1 cellular context compared by ENCODE assay signal in the genomic region with DNA sequence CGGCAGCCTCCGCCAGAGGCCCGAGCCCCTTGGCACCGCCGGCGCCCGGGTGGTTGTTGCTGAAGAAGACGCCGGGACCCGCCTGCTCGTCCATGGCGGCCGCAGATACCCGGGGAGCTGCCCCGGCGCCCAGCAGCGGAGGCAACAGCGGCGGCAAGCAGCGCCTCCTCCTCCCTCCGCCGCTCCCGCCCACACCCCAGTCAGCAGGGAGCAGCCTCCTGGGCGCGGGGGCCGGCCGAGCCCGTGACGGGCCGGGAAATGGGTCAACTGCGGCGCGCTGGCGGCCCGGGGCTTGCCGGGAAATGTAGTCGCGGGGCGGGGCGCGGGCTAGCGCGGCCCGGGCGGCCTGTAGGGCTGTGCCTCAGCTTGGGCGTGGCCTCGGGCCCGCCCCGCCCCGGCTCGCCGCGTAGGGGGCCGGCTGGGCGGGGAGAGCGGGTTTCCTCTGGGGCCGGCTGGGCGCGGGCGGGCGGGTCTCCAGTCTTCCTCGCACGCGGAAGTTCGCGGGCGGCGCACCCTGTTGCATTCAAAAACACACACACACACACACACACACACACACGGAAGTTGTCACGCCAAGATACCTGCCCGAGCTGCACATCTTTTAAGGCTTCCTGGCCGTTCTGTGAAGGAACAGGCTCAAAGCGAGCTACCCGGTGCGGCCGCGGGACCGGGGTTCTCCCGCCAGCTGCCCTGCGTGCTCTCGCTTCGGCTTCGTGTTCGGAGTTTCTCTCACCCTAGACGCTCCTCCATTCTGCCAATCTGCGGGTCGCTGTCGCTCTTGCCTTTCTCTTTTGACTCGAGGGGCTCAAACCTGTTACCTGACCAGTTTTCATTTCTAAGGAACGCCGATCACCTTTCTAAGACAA.
TF ChIP-seq lines count a peak whose summit lies in the region.

A gene with protein sequence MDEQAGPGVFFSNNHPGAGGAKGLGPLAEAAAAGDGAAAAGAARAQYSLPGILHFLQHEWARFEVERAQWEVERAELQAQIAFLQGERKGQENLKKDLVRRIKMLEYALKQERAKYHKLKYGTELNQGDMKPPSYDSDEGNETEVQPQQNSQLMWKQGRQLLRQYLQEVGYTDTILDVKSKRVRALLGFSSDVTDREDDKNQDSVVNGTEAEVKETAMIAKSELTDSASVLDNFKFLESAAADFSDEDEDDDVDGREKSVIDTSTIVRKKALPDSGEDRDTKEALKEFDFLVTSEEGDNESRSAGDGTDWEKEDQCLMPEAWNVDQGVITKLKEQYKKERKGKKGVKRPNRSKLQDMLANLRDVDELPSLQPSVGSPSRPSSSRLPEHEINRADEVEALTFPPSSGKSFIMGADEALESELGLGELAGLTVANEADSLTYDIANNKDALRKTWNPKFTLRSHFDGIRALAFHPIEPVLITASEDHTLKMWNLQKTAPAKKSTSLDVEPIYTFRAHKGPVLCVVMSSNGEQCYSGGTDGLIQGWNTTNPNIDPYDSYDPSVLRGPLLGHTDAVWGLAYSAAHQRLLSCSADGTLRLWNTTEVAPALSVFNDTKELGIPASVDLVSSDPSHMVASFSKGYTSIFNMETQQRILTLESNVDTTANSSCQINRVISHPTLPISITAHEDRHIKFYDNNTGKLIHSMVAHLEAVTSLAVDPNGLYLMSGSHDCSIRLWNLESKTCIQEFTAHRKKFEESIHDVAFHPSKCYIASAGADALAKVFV (minus strand): TSS at position 167 of the 866 bp plus-strand sequence. CDS start 73 bp downstream, at position 94.

TF ChIP-seq in K562, 482 proteins besides CTCF, POLR2A, EP300 and RAD21 (continued from another document and continues in another):
- TF ChIP-seq ZBED1 (IDR thresholded peaks at IDR 0.05) (no peak), ZNF146 (CRISPR knock-in tag; IDR thresholded peaks at IDR 0.05; ENCODE audit: unreplicated experiment) (no peak), U2AF2 (optimal IDR thresholded peaks at IDR 0.05; ENCODE audit: low read depth, low read length) (no peak), KAT2B (IDR thresholded peaks at IDR 0.05; ENCODE audit: low read depth, low read length) (no peak), GABPA (tag; conservative IDR thresholded peaks at IDR 0.05; ENCODE audit: low read depth) (peak; percentile 84), BACH1 (tag; IDR thresholded peaks at IDR 0.05) (no peak), NFE2 (IDR thresholded peaks at IDR 0.05; ENCODE audit: low read depth) (no peak; the same call in 1 of the 2 replicates), ELF4 (CRISPR knock-in tag; IDR thresholded peaks at IDR 0.05) (peak; percentile 91), POLR3G (IDR thresholded peaks at IDR 0.05; ENCODE audit: extremely low read depth, insufficient read length, insufficient replicate concordance) (no peak), HMG20A (CRISPR knock-in tag; conservative IDR thresholded peaks at IDR 0.05) (no peak), LEF1 (IDR thresholded peaks at IDR 0.05) (peak; percentile 37; the same call in 1 of the 2 replicates), SMAD4 (CRISPR knock-in tag; conservative IDR thresholded peaks at IDR 0.05) (peak; percentile 86; the same call in 1 of the 2 replicates), HNRNPH1 (optimal IDR thresholded peaks at IDR 0.05; ENCODE audit: low read depth, low read length) (no peak), HNRNPK (IDR thresholded peaks at IDR 0.05; ENCODE audit: low read depth, low read length, poor library complexity, severe bottlenecking) (no peak), PML (IDR thresholded peaks at IDR 0.05; ENCODE audit: low read length) (no peak; the same call in 1 of the 2 replicates), MAZ (CRISPR knock-in tag; conservative IDR thresholded peaks at IDR 0.05 in 1 of 2, IDR thresholded peaks at IDR 0.05 in 1 of 2) (peak; percentile 94 to 98), STAG1 (CRISPR knock-in tag; IDR thresholded peaks at IDR 0.05; ENCODE audit: borderline replicate concordance) (no peak), POLR2B (IDR thresholded peaks at IDR 0.05; ENCODE audit: low read depth, partially characterized antibody) (peak; percentile 86), BCL6 (CRISPR knock-in tag; IDR thresholded peaks at IDR 0.05) (no peak), ETV5 (CRISPR knock-in tag; IDR thresholded peaks at IDR 0.05; ENCODE audit: low read depth) (peak; percentile 49), HDGF (IDR thresholded peaks at IDR 0.05) (no peak), SREBF2 (CRISPR knock-in tag; IDR thresholded peaks at IDR 0.05) (no peak), C11orf30 (IDR thresholded peaks at IDR 0.05; ENCODE audit: low read depth) (no peak; the same call in 1 of the 2 replicates), GABPB1 (CRISPR knock-in tag; IDR thresholded peaks at IDR 0.05) (peak; percentile 85), SMARCA4 (IDR thresholded peaks at IDR 0.05) (no peak), TEAD4 (IDR thresholded peaks at IDR 0.05; ENCODE audit: low read length) (no peak; the same call in 1 of the 2 replicates), TEAD4 (CRISPR knock-in tag; IDR thresholded peaks at IDR 0.05; ENCODE audit: borderline replicate concordance) (no peak), JUND (IDR thresholded peaks at IDR 0.05; ENCODE audit: borderline replicate concordance, low read depth, low read length) (peak; percentile 56), JUND (tag; IDR thresholded peaks at IDR 0.05; ENCODE audit: borderline replicate concordance, low read depth, low read length) (no peak), FOXM1 (IDR thresholded peaks at IDR 0.05; ENCODE audit: low read depth) (no peak), FOXM1 (CRISPR knock-in tag; IDR thresholded peaks at IDR 0.05; ENCODE audit: low read depth) (no peak), NRF1 (conservative IDR thresholded peaks at IDR 0.05 in 1 of 2, IDR thresholded peaks at IDR 0.05 in 1 of 2) (peak in 1 of 2 experiments; percentile 73; a peak in 2 of 4 replicates)
- TF ChIP-seq, protein P1, sequence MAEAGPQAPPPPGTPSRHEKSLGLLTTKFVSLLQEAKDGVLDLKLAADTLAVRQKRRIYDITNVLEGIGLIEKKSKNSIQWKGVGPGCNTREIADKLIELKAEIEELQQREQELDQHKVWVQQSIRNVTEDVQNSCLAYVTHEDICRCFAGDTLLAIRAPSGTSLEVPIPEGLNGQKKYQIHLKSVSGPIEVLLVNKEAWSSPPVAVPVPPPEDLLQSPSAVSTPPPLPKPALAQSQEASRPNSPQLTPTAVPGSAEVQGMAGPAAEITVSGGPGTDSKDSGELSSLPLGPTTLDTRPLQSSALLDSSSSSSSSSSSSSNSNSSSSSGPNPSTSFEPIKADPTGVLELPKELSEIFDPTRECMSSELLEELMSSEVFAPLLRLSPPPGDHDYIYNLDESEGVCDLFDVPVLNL (CRISPR knock-in tag; IDR thresholded peaks at IDR 0.05; ENCODE audit: low read depth) = 0 out of 2 replicates have a peak, but pooled peaks have one; percentile 38
- TF ChIP-seq, protein P2, sequence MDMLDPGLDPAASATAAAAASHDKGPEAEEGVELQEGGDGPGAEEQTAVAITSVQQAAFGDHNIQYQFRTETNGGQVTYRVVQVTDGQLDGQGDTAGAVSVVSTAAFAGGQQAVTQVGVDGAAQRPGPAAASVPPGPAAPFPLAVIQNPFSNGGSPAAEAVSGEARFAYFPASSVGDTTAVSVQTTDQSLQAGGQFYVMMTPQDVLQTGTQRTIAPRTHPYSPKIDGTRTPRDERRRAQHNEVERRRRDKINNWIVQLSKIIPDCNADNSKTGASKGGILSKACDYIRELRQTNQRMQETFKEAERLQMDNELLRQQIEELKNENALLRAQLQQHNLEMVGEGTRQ (CRISPR knock-in tag; IDR thresholded peaks at IDR 0.05) = peak; percentile 38
- TF ChIP-seq, protein P3, sequence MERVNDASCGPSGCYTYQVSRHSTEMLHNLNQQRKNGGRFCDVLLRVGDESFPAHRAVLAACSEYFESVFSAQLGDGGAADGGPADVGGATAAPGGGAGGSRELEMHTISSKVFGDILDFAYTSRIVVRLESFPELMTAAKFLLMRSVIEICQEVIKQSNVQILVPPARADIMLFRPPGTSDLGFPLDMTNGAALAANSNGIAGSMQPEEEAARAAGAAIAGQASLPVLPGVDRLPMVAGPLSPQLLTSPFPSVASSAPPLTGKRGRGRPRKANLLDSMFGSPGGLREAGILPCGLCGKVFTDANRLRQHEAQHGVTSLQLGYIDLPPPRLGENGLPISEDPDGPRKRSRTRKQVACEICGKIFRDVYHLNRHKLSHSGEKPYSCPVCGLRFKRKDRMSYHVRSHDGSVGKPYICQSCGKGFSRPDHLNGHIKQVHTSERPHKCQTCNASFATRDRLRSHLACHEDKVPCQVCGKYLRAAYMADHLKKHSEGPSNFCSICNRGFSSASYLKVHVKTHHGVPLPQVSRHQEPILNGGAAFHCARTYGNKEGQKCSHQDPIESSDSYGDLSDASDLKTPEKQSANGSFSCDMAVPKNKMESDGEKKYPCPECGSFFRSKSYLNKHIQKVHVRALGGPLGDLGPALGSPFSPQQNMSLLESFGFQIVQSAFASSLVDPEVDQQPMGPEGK (CRISPR knock-in tag; IDR thresholded peaks at IDR 0.05; ENCODE audit: borderline replicate concordance) = no peak
- TF ChIP-seq, protein P4, sequence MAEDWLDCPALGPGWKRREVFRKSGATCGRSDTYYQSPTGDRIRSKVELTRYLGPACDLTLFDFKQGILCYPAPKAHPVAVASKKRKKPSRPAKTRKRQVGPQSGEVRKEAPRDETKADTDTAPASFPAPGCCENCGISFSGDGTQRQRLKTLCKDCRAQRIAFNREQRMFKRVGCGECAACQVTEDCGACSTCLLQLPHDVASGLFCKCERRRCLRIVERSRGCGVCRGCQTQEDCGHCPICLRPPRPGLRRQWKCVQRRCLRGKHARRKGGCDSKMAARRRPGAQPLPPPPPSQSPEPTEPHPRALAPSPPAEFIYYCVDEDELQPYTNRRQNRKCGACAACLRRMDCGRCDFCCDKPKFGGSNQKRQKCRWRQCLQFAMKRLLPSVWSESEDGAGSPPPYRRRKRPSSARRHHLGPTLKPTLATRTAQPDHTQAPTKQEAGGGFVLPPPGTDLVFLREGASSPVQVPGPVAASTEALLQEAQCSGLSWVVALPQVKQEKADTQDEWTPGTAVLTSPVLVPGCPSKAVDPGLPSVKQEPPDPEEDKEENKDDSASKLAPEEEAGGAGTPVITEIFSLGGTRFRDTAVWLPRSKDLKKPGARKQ (CRISPR knock-in tag; IDR thresholded peaks at IDR 0.05) = no peak
- TF ChIP-seq, protein P5, sequence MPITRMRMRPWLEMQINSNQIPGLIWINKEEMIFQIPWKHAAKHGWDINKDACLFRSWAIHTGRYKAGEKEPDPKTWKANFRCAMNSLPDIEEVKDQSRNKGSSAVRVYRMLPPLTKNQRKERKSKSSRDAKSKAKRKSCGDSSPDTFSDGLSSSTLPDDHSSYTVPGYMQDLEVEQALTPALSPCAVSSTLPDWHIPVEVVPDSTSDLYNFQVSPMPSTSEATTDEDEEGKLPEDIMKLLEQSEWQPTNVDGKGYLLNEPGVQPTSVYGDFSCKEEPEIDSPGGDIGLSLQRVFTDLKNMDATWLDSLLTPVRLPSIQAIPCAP (CRISPR knock-in tag; IDR thresholded peaks at IDR 0.05; ENCODE audit: borderline replicate concordance) = no peak
- TF ChIP-seq, protein P6, sequence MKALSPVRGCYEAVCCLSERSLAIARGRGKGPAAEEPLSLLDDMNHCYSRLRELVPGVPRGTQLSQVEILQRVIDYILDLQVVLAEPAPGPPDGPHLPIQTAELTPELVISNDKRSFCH (CRISPR knock-in tag; IDR thresholded peaks at IDR 0.05) = no peak
- TF ChIP-seq, protein P6 (tag; IDR thresholded peaks at IDR 0.05) = no peak; the same call in 1 of the 2 replicates
- TF ChIP-seq, protein P7, sequence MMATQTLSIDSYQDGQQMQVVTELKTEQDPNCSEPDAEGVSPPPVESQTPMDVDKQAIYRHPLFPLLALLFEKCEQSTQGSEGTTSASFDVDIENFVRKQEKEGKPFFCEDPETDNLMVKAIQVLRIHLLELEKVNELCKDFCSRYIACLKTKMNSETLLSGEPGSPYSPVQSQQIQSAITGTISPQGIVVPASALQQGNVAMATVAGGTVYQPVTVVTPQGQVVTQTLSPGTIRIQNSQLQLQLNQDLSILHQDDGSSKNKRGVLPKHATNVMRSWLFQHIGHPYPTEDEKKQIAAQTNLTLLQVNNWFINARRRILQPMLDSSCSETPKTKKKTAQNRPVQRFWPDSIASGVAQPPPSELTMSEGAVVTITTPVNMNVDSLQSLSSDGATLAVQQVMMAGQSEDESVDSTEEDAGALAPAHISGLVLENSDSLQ (IDR thresholded peaks at IDR 0.05) = no peak
- TF ChIP-seq, protein P8, sequence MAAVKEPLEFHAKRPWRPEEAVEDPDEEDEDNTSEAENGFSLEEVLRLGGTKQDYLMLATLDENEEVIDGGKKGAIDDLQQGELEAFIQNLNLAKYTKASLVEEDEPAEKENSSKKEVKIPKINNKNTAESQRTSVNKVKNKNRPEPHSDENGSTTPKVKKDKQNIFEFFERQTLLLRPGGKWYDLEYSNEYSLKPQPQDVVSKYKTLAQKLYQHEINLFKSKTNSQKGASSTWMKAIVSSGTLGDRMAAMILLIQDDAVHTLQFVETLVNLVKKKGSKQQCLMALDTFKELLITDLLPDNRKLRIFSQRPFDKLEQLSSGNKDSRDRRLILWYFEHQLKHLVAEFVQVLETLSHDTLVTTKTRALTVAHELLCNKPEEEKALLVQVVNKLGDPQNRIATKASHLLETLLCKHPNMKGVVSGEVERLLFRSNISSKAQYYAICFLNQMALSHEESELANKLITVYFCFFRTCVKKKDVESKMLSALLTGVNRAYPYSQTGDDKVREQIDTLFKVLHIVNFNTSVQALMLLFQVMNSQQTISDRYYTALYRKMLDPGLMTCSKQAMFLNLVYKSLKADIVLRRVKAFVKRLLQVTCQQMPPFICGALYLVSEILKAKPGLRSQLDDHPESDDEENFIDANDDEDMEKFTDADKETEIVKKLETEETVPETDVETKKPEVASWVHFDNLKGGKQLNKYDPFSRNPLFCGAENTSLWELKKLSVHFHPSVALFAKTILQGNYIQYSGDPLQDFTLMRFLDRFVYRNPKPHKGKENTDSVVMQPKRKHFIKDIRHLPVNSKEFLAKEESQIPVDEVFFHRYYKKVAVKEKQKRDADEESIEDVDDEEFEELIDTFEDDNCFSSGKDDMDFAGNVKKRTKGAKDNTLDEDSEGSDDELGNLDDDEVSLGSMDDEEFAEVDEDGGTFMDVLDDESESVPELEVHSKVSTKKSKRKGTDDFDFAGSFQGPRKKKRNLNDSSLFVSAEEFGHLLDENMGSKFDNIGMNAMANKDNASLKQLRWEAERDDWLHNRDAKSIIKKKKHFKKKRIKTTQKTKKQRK (IDR thresholded peaks at IDR 0.05; ENCODE audit: borderline replicate concordance, low read depth, low read length) = no peak
- TF ChIP-seq, protein P9, sequence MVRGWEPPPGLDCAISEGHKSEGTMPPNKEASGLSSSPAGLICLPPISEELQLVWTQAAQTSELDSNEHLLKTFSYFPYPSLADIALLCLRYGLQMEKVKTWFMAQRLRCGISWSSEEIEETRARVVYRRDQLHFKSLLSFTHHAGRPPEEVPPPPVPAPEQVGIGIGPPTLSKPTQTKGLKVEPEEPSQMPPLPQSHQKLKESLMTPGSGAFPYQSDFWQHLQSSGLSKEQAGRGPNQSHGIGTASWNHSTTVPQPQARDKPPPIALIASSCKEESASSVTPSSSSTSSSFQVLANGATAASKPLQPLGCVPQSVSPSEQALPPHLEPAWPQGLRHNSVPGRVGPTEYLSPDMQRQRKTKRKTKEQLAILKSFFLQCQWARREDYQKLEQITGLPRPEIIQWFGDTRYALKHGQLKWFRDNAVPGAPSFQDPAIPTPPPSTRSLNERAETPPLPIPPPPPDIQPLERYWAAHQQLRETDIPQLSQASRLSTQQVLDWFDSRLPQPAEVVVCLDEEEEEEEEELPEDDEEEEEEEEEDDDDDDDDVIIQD (CRISPR knock-in tag; IDR thresholded peaks at IDR 0.05) = no peak
